In genomic region chr2:61210332-61210981, GRCh38 we compare ENCODE assay signal across 11 cellular contexts. TPM values are rescaled to one million over a fixed set of nuclear protein-coding genes. Genes with fewer than 3 reads are reported as not detected.
DNase-seq lines count a peak whose midpoint lies in the region; ATAC-seq, FAIRE-seq and TF ChIP-seq lines count a peak whose summit lies in the region.
"Had no signal": no experiment of that assay in that cellular context is flagged by ENCODE, and none has a peak within 500 bp of the region (broad histone marks: within the 10 kb centered on the region; RNA-seq: fewer than 3 reads in every experiment).

No MANE protein-coding gene starts in this region.

- no peaks in the 10 kb centered on the region for H3K9me3 ChIP-seq in liver (ENCODE audit: control insufficient read depth in 4 of 4, low read length in 3 of 4)

- H3K36me3 ChIP-seq in brain microvascular endothelial cell (replicated peaks) (peaks cover 28% of the 10 kb centered on the region), liver (ENCODE audit: control insufficient read depth in 4 of 4, insufficient read depth in 3 of 4, low read depth in 1 of 4, low read length in 3 of 4) (peaks cover 4 to 47% (median 37%) of the 10 kb centered on the region in 4 donors), GM23338 (ENCODE audit: insufficient read depth) (peaks cover 11% of the 10 kb centered on the region)

- H3K4me3 Mint-ChIP-seq in GM23338, result no peak overlapping the region
- H3K4me3 Mint-ChIP-seq: CD8-positive, alpha-beta T cell had no signal

- H3K27me3 ChIP-seq in brain microvascular endothelial cell (replicated peaks) (no peaks in the 10 kb centered on the region), liver (ENCODE audit: control insufficient read depth in 4 of 4, insufficient read depth in 4 of 4, low read length in 3 of 4) (no peaks in the 10 kb centered on the region), GM23338 (ENCODE audit: insufficient read depth) (no peaks in the 10 kb centered on the region)

- DNase-seq in AG08395 (ENCODE audit: low spot score), result peak; percentile 55
- DNase-seq in HTR-8/SVneo (ENCODE audit: insufficient read length, low spot score), result peak; percentile 10
- DNase-seq in brain microvascular endothelial cell, result peak; percentile 60
- DNase-seq in stimulated activated naive CD8-positive, alpha-beta T cell treated with anti-CD3 and anti-CD28 coated beads, Interleukin-15, Interleukin-2, amounts not matched to agents 100 U/mL and 50 U/mL, for 24 hours, result no peak
- no peak for DNase-seq in NCI-H1417 (lab: John Stamatoyannopoulos, UW)
- DNase-seq in GM23338 (ENCODE audit: low spot score), result no peak
- DNase-seq: CD8-positive, alpha-beta T cell; islet precursor cell; MM.1S had no signal

- no peak overlapping the region for H2AFZ ChIP-seq in GM23338

- H3K9me2 ChIP-seq in GM23338 (ENCODE audit: insufficient read depth), result no peaks in the 10 kb centered on the region

- peak in 1 of 2 donors; percentile 18 for TF ChIP-seq RAD21 in liver (IDR thresholded peaks at IDR 0.05)

- no peak overlapping the region for H3K27ac Mint-ChIP-seq in GM23338

- no peaks in the 10 kb centered on the region for H3K9me3 Mint-ChIP-seq in GM23338
- H3K9me3 Mint-ChIP-seq: CD8-positive, alpha-beta T cell had no signal

- H3K36me3 Mint-ChIP-seq in GM23338 (ENCODE audit: low read depth), result peaks cover 33% of the 10 kb centered on the region

- in situ Hi-C loops in brain microvascular endothelial cell (cut with HindIII; ENCODE audit: low pct_ligation_motif_present, low sequenced_read_pairs), result no loop called here

- peaks cover 0 to 1% (median 0%) of the 10 kb centered on the region in 4 donors for H3K4me1 ChIP-seq in liver (ENCODE audit: control insufficient read depth in 4 of 4, insufficient read depth in 4 of 4, low read length in 3 of 4)
- no peaks in the 10 kb centered on the region for H3K4me1 ChIP-seq in GM23338 (ENCODE audit: insufficient read depth)

- H3K79me2 ChIP-seq in GM23338 (replicated peaks; ENCODE audit: insufficient read depth), result no peaks in the 10 kb centered on the region

- no peaks in the 10 kb centered on the region for H3K4me1 Mint-ChIP-seq in GM23338

- FAIRE-seq in HTR-8/SVneo (lab: Jason Lieb, UNC), result peak; percentile 33

- H3K4me3 ChIP-seq in brain microvascular endothelial cell (ENCODE audit: low read depth, low read length), result no peak overlapping the region
- no peak overlapping the region for H3K4me3 ChIP-seq in liver (ENCODE audit: low read depth in 1 of 3, low read length in 3 of 3)
- no peak overlapping the region for H3K4me3 ChIP-seq in GM23338

- ATAC-seq in GM19455 (IDR thresholded peaks at IDR 0.05; ENCODE audit: unreplicated experiment) (no peak), GM23338 (no peak)
- no peak for ATAC-seq in stimulated activated naive CD8-positive, alpha-beta T cell treated with anti-CD3 and anti-CD28 coated beads, Interleukin-15, Interleukin-2, amounts not matched to agents 100 U/mL and 50 U/mL, for 24 hours
- ATAC-seq: CD8-positive, alpha-beta T cell had no signal

- peak overlapping the region; percentile 23 for H3K27ac ChIP-seq in brain microvascular endothelial cell
- H3K27ac ChIP-seq in liver (ENCODE audit: low read depth in 1 of 2, low read length in 2 of 2), result peak overlapping the region; percentile 37 to 51
- no peak overlapping the region; the same call in 1 of the 2 replicates for H3K27ac ChIP-seq in GM23338 (ENCODE audit: low read depth)

- H3K27me3 Mint-ChIP-seq in GM23338 (ENCODE audit: insufficient read depth, low read depth, poor library complexity), result peaks cover 1% of the 10 kb centered on the region

- WGBS in liver, result 90% methylated on average over 5 of the region's 5 CpGs

- no peaks in the 10 kb centered on the region for H3F3A ChIP-seq in GM23338 (replicated peaks; ENCODE audit: low read depth)

- no peaks in the 10 kb centered on the region for H4K20me1 ChIP-seq in GM23338 (replicated peaks; ENCODE audit: insufficient read depth)

- H3K4me2 ChIP-seq in GM23338, result no peak overlapping the region

- TF ChIP-seq CTCF in brain microvascular endothelial cell (IDR thresholded peaks at IDR 0.05; ENCODE audit: low read depth, low read length, missing control alignments) (no peak), liver (IDR thresholded peaks at IDR 0.05; ENCODE audit: low read depth, low read length, missing input control) (no peak), GM23338 (conservative IDR thresholded peaks at IDR 0.05; ENCODE audit: low read depth in 2 of 2) (no peak)

- no peak overlapping the region for H3K9ac ChIP-seq in liver (ENCODE audit: low read depth in 1 of 2, low read length in 2 of 2)

TF ChIP-seq in liver, 16 proteins besides CTCF, POLR2A, EP300 and RAD21 (continues in another document):
- TF ChIP-seq HNF4G (IDR thresholded peaks at IDR 0.05) (no peak), ZBTB33 (IDR thresholded peaks at IDR 0.05) (no peak), FOXA2 (IDR thresholded peaks at IDR 0.05) (no peak), ATF3 (IDR thresholded peaks at IDR 0.05) (peak; percentile 51), NR2F2 (IDR thresholded peaks at IDR 0.05) (no peak), YY1 (IDR thresholded peaks at IDR 0.05) (no peak), HNF4A (conservative IDR thresholded peaks at IDR 0.05) (peak in 1 of 2 donors; percentile 13), MAX (IDR thresholded peaks at IDR 0.05) (no peak), RXRA (IDR thresholded peaks at IDR 0.05) (no peak), JUND (IDR thresholded peaks at IDR 0.05) (peak; percentile 59 to 63), EGR1 (IDR thresholded peaks at IDR 0.05; ENCODE audit: low read depth in 2 of 2) (no peak)

TF ChIP-seq in GM23338, 12 proteins besides CTCF, POLR2A, EP300 and RAD21 (continues in another document):
- TF ChIP-seq POLR2AphosphoS5 (IDR thresholded peaks at IDR 0.05; ENCODE audit: low read depth), result no peak
- no peak for TF ChIP-seq CREB1 (CRISPR knock-in tag; IDR thresholded peaks at IDR 0.05; ENCODE audit: low read depth)
- TF ChIP-seq ZNF114 (CRISPR knock-in tag; IDR thresholded peaks at IDR 0.05), result no peak
- TF ChIP-seq STAT1 (IDR thresholded peaks at IDR 0.05; ENCODE audit: unreplicated experiment), result no peak
- TF ChIP-seq ZNF462 (CRISPR knock-in tag; IDR thresholded peaks at IDR 0.05), result no peak
- TF ChIP-seq EZH2phosphoT487 (IDR thresholded peaks at IDR 0.05; ENCODE audit: unreplicated experiment), result no peak
- no peak for TF ChIP-seq NANOG (IDR thresholded peaks at IDR 0.05; ENCODE audit: borderline replicate concordance)
- no peak for TF ChIP-seq EZH2 (IDR thresholded peaks at IDR 0.05; ENCODE audit: low read depth, unreplicated experiment)

RNA-seq across cellular contexts. Expression of gene C2orf74, which starts 48.5 kb away (rescaled TPM):
- 1 to 10 TPM; 3.5 to 3.6 TPM for total RNA-seq in liver
- polyA plus RNA-seq in liver (10 to 100 TPM in 1 of 2 donors, 1 to 10 TPM in 1; 7.6 to 23.3 TPM), GM23338 (2016; fragmentation: Nextera tagmentation; extraction: Ambion mirVana) (18.2 and 21.5 TPM in 2 replicates)
- total RNA-seq in GM23338 (2014; rRNA removed; shearing (Covaris generic)), result 4.3 and 5.7 TPM in 2 replicates

Comparison
In these comparisons a context has a peak if more than half of its experiments do, and no peak if none do; other contexts are left out.
1. DNase-seq: peak in AG08395 (single experiment), HTR-8/SVneo (single experiment) and brain microvascular endothelial cell (single experiment); none in stimulated activated naive CD8-positive, alpha-beta T cell treated with anti-CD3 and anti-CD28 coated beads, Interleukin-15, Interleukin-2, amounts not matched to agents 100 U/mL and 50 U/mL, for 24 hours (single experiment), NCI-H1417 (0 of 3) and GM23338 (single experiment).